12 cellular contexts compared by ENCODE assay signal in the genomic region with DNA sequence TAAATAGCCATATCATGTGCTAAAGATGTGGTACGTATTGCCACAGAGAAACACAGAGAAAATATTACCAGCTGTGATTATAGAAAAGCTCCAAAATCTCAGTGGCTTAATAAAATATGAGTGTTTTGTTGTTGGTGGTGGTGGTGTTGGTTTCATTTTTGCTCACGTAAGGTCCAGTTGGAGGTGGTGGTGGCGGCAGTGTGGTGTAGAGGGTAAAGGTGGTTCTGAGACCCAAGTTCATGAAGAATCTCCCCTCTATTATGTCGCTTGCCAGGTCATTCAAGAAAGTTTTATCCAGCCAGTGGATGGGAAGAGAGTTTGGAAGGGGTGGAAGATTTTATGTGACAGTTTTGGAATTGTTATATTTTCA.
DNase-seq lines count a peak whose midpoint lies in the region; ATAC-seq lines count a peak whose summit lies in the region.
"Had no signal": no experiment of that assay in that cellular context is flagged by ENCODE, and none has a peak within 500 bp of the region (broad histone marks: within the 10 kb centered on the region; RNA-seq: fewer than 3 reads in every experiment).

No MANE protein-coding gene starts in this region.

- H3K79me2 ChIP-seq in ACC112 (ENCODE audit: control insufficient read depth, insufficient read depth, low read length, unreplicated experiment) = no peaks in the 10 kb centered on the region
- no peaks in the 10 kb centered on the region for H3K79me2 ChIP-seq in GM23248 (ENCODE audit: insufficient read depth)

- H3K4me1 ChIP-seq in ACC112 (ENCODE audit: control insufficient read depth, insufficient read depth, low read length, unreplicated experiment) = peaks cover 12% of the 10 kb centered on the region
- H3K4me1 ChIP-seq in GM23248 (ENCODE audit: insufficient read depth) = no peaks in the 10 kb centered on the region

- DNase-seq in GM23248 (no peak), kidney tubule cell (ENCODE audit: low spot score) (no peak), DMS79 (lab: John Stamatoyannopoulos, UW) (no peak)
- no peak for DNase-seq in activated CD4-positive, alpha-beta T cell treated with anti-CD3 and anti-CD28 coated beads, Interleukin-2, amount 50 U/mL, for 4 hours
- DNase-seq: activated B cell treated with CpG ODN at 0.5 μM for 24 hours, activated gamma-delta T cell, NCI-H187 treated with DMSO at 0.1 percent for 48 hours had no signal

- no peak overlapping the region; the same call in 1 of the 2 replicates for H3K4me3 ChIP-seq in ACC112 (ENCODE audit: low read depth, low read length)
- H3K4me3 ChIP-seq in GM23248 = no peak overlapping the region

- H2AFZ ChIP-seq in ACC112 (ENCODE audit: low read length, unreplicated experiment) = peak overlapping the region; percentile 77
- H2AFZ ChIP-seq in GM23248 = no peak overlapping the region

- H3K27me3 ChIP-seq in ACC112 (ENCODE audit: insufficient read depth, low read length) (no peaks in the 10 kb centered on the region), GM23248 (replicated peaks; ENCODE audit: insufficient read depth) (no peaks in the 10 kb centered on the region)

- WGBS in GM23248 (ENCODE audit: low coverage in 1 of 2, low lambda C conversion rate in 2 of 2, missing lambda C conversion rate in 2 of 2), 2 experiments = 36 to 37% methylated on average over 4 of the region's 4 CpGs

- H3K9me2 ChIP-seq in GM23248 (ENCODE audit: insufficient read depth) = no peaks in the 10 kb centered on the region

- no peak overlapping the region for H3K9ac ChIP-seq in GM23248

- H3K9me3 ChIP-seq in GM23248 (ENCODE audit: low read depth) = no peaks in the 10 kb centered on the region

- H3K36me3 ChIP-seq in ACC112 (ENCODE audit: insufficient read depth, low read length) (no peaks in the 10 kb centered on the region), GM23248 (ENCODE audit: low read depth) (no peaks in the 10 kb centered on the region)

- ATAC-seq in GM19372 (IDR thresholded peaks at IDR 0.05; ENCODE audit: low read depth, unreplicated experiment) (peak; percentile 18), HG02852 (IDR thresholded peaks at IDR 0.05; ENCODE audit: unreplicated experiment) (peak; percentile 26), HG03558 (IDR thresholded peaks at IDR 0.05; ENCODE audit: extremely low read depth, unreplicated experiment) (peak; percentile 10)

- H3K27ac ChIP-seq in ACC112 (ENCODE audit: low read depth, low read length) (no peak overlapping the region), GM23248 (no peak overlapping the region)
- H3K27ac ChIP-seq: RWPE1 had no signal

- H4K20me1 ChIP-seq in GM23248 (ENCODE audit: insufficient read depth) = no peaks in the 10 kb centered on the region

- in situ Hi-C loops in GM23248 (cut with MboI) = no loop called here

- H3F3A ChIP-seq in GM23248 (ENCODE audit: insufficient read depth) = no peaks in the 10 kb centered on the region

- H3K4me2 ChIP-seq in GM23248 (ENCODE audit: unreplicated experiment) = no peak overlapping the region
